Comparison of ENCODE assay signal across 9 cellular contexts in genomic region chr1:241485554-241485992, GRCh38. TPM values are rescaled to one million over a fixed set of nuclear protein-coding genes. Genes with fewer than 3 reads are reported as not detected.
DNase-seq lines count a peak whose midpoint lies in the region; ATAC-seq, FAIRE-seq and TF ChIP-seq lines count a peak whose summit lies in the region.
"Had no signal": no experiment of that assay in that cellular context is flagged by ENCODE, and none has a peak within 500 bp of the region (broad histone marks: within the 10 kb centered on the region; RNA-seq: fewer than 3 reads in every experiment).

No MANE protein-coding gene starts in this region.

- H3K27ac ChIP-seq in HCT116 (ENCODE audit: low read depth, low read length) (no peak overlapping the region), astrocyte (ENCODE audit: low read depth, low read length) (no peak overlapping the region), small intestine (ENCODE audit: low read depth in 1 of 2, low read length in 1 of 2) (no peak overlapping the region)

- RAD21 ChIA-PET in HCT116 (lab: Charles Lee; ENCODE audit: low non-redundant PET in 1 of 2, low total read pairs in 2 of 2, uncharacterized antibody in 2 of 2, unreplicated experiment in 2 of 2): no interaction called here

- 71 to 79% (median 74%) methylated on average over 4 of the region's 4 CpGs for WGBS in small intestine, 3 donors

- H3K36me3 Mint-ChIP-seq in activated T-cell treated with anti-CD3 and anti-CD28 coated beads, Interleukin-2, amount 50 U/mL, for 4 hours (ENCODE audit: insufficient read depth): no peaks in the 10 kb centered on the region
- no peaks in the 10 kb centered on the region for H3K36me3 Mint-ChIP-seq in astrocyte (ENCODE audit: low read depth, unreplicated experiment)
- no peaks in the 10 kb centered on the region for H3K36me3 Mint-ChIP-seq in activated CD8-positive, alpha-beta memory T cell treated with anti-CD3 and anti-CD28 coated beads, Interleukin-2, amount 10 ng/mL, durations not matched to agents 7 days and 5 days

- POLR2A ChIA-PET in HCT116 (lab: Charles Lee): no interaction called here

- no peak overlapping the region for H2AFZ ChIP-seq in HCT116 (ENCODE audit: low read depth, low read length, poor library complexity, severe bottlenecking)
- no peak overlapping the region for H2AFZ ChIP-seq in astrocyte (ENCODE audit: low read depth, low read length)

- intact Hi-C loops in HCT116 (cut with micrococcal nuclease): loop anchor here (1.0 kb wide), 2 partner anchors 597 to 753 kb away; no protein-coding TSS in a partner anchor

- H3K27ac Mint-ChIP-seq in astrocyte (ENCODE audit: unreplicated experiment): no peak overlapping the region
- H3K27ac Mint-ChIP-seq in activated CD8-positive, alpha-beta memory T cell treated with anti-CD3 and anti-CD28 coated beads, Interleukin-2, amount 10 ng/mL, durations not matched to agents 7 days and 5 days: no peak overlapping the region

- no peak for FAIRE-seq in astrocyte (lab: Jason Lieb, UNC)
- no peak for FAIRE-seq in small intestine (lab: Jason Lieb, UNC)

- no peaks in the 10 kb centered on the region for H3K9me3 Mint-ChIP-seq in activated T-cell treated with anti-CD3 and anti-CD28 coated beads, Interleukin-2, amount 50 U/mL, for 4 hours
- no peaks in the 10 kb centered on the region for H3K9me3 Mint-ChIP-seq in astrocyte (ENCODE audit: unreplicated experiment)
- no peaks in the 10 kb centered on the region for H3K9me3 Mint-ChIP-seq in activated CD8-positive, alpha-beta memory T cell treated with anti-CD3 and anti-CD28 coated beads, Interleukin-2, amount 10 ng/mL, durations not matched to agents 7 days and 5 days (ENCODE audit: low read depth)
- H3K9me3 Mint-ChIP-seq: central memory CD8-positive, alpha-beta T cell had no signal

- H3K9me3 ChIP-seq in HCT116 (ENCODE audit: control insufficient read depth in 1 of 2, insufficient read depth in 1 of 2, low read depth in 1 of 2, low read length in 2 of 2) (no peaks in the 10 kb centered on the region), astrocyte (ENCODE audit: insufficient read depth, low read depth, low read length) (no peaks in the 10 kb centered on the region), small intestine (ENCODE audit: control insufficient read depth, low read depth) (no peaks in the 10 kb centered on the region)

- H3K27me3 Mint-ChIP-seq in activated T-cell treated with anti-CD3 and anti-CD28 coated beads, Interleukin-2, amount 50 U/mL, for 4 hours (ENCODE audit: low read depth): peaks cover 1% of the 10 kb centered on the region
- H3K27me3 Mint-ChIP-seq in astrocyte (ENCODE audit: low read depth, unreplicated experiment): no peaks in the 10 kb centered on the region
- H3K27me3 Mint-ChIP-seq in activated CD8-positive, alpha-beta memory T cell treated with anti-CD3 and anti-CD28 coated beads, Interleukin-2, amount 10 ng/mL, durations not matched to agents 7 days and 5 days: no peaks in the 10 kb centered on the region

- no peak for TF ChIP-seq POLR2A in HCT116 (IDR thresholded peaks at IDR 0.05; ENCODE audit: borderline replicate concordance, extremely low read depth, insufficient read depth, insufficient read length)

- peaks cover 2% of the 10 kb centered on the region for H3K4me1 Mint-ChIP-seq in activated T-cell treated with anti-CD3 and anti-CD28 coated beads, Interleukin-2, amount 50 U/mL, for 4 hours (ENCODE audit: low read depth)
- peaks cover 11% of the 10 kb centered on the region for H3K4me1 Mint-ChIP-seq in astrocyte (ENCODE audit: low read depth, unreplicated experiment)
- H3K4me1 Mint-ChIP-seq in activated CD8-positive, alpha-beta memory T cell treated with anti-CD3 and anti-CD28 coated beads, Interleukin-2, amount 10 ng/mL, durations not matched to agents 7 days and 5 days: no peaks in the 10 kb centered on the region
- H3K4me1 Mint-ChIP-seq: central memory CD8-positive, alpha-beta T cell had no signal

- no peaks in the 10 kb centered on the region for H3K27me3 ChIP-seq in HCT116 (ENCODE audit: insufficient read depth, low read length)
- no peaks in the 10 kb centered on the region for H3K27me3 ChIP-seq in astrocyte (ENCODE audit: insufficient read depth, low read length)
- no peaks in the 10 kb centered on the region for H3K27me3 ChIP-seq in small intestine (ENCODE audit: control insufficient read depth in 2 of 2, insufficient read depth in 2 of 2, low read length in 2 of 2)

- no peak overlapping the region for H3K4me3 Mint-ChIP-seq in activated T-cell treated with anti-CD3 and anti-CD28 coated beads, Interleukin-2, amount 50 U/mL, for 4 hours
- H3K4me3 Mint-ChIP-seq in astrocyte (ENCODE audit: unreplicated experiment): no peak overlapping the region
- H3K4me3 Mint-ChIP-seq in activated CD8-positive, alpha-beta memory T cell treated with anti-CD3 and anti-CD28 coated beads, Interleukin-2, amount 10 ng/mL, durations not matched to agents 7 days and 5 days: no peak overlapping the region
- H3K4me3 Mint-ChIP-seq: central memory CD8-positive, alpha-beta T cell had no signal

- no peak overlapping the region for H3K9ac ChIP-seq in HCT116 (ENCODE audit: low read length)
- H3K9ac ChIP-seq in astrocyte (ENCODE audit: low read length): no peak overlapping the region

- peak; percentile 41; the same call in 1 of the 2 replicates for TF ChIP-seq RAD21 in HCT116 (IDR thresholded peaks at IDR 0.05; ENCODE audit: low read depth)

- no peaks in the 10 kb centered on the region for H3K9me2 ChIP-seq in HCT116 (ENCODE audit: insufficient read depth)

- no peak for DNase-seq in activated T-cell treated with anti-CD3 and anti-CD28 coated beads, Interleukin-2, amount 50 U/mL, for 4 hours
- no peak for DNase-seq in activated T-cell treated with anti-CD3 and anti-CD28 coated beads, Interleukin-2, amount 50 U/mL, for 48 hours
- peak; percentile 12 for DNase-seq in HCT116 (ENCODE audit: low read depth, low spot score)
- DNase-seq in M059J (ENCODE audit: low read depth): peak; percentile 36
- no peak for DNase-seq in astrocyte (ENCODE audit: low read depth)
- peak; percentile 13 for DNase-seq in small intestine
- no peak for DNase-seq in activated CD8-positive, alpha-beta memory T cell treated with anti-CD3 and anti-CD28 coated beads, Interleukin-2, amount 10 ng/mL, durations not matched to agents 7 days and 5 days
- DNase-seq in retina: no peak

- TF ChIP-seq CTCF in HCT116 (IDR thresholded peaks at IDR 0.05 in 2 of 3, conservative IDR thresholded peaks at IDR 0.05 in 1 of 3; ENCODE audit: borderline replicate concordance in 1 of 3, insufficient read depth in 1 of 3, low read depth in 2 of 3, low read length in 2 of 3): peak; percentile 15 to 61 (median 51); a peak in 4 of 6 replicates
- TF ChIP-seq CTCF in astrocyte (IDR thresholded peaks at IDR 0.05; ENCODE audit: insufficient read depth, low read depth, low read length): peak; percentile 57

- H3K4me2 ChIP-seq in HCT116 (ENCODE audit: low read length) (no peak overlapping the region), astrocyte (ENCODE audit: low read length) (no peak overlapping the region)

- no TSS peak for BruUV-seq in HCT116 (replicated peaks; lab: Mats Ljungman, UMichigan)

- ATAC-seq in activated T-cell treated with anti-CD3 and anti-CD28 coated beads, Interleukin-2, amount 50 U/mL, for 4 hours: peak; percentile 23 to 25
- ATAC-seq in HCT116: peak; percentile 74
- ATAC-seq in activated CD8-positive, alpha-beta memory T cell treated with anti-CD3 and anti-CD28 coated beads, Interleukin-2, amount 10 ng/mL, durations not matched to agents 7 days and 5 days: no peak

- H3K36me3 ChIP-seq in HCT116 (ENCODE audit: control insufficient read depth in 1 of 2, insufficient read depth in 2 of 2, low read length in 2 of 2) (no peaks in the 10 kb centered on the region), astrocyte (ENCODE audit: insufficient read depth, low read length) (no peaks in the 10 kb centered on the region), small intestine (ENCODE audit: control insufficient read depth in 2 of 2, insufficient read depth in 2 of 2, low read length in 2 of 2) (no peaks in the 10 kb centered on the region)

- H3K4me3 ChIP-seq in HCT116 (replicated peaks in 1 of 2; ENCODE audit: low read depth in 1 of 2, low read length in 2 of 2) (no peak overlapping the region), astrocyte (ENCODE audit: insufficient read depth, low read depth, low read length) (no peak overlapping the region), small intestine (ENCODE audit: low read depth in 1 of 2, low read length in 2 of 2) (no peak overlapping the region)

- H3K4me1 ChIP-seq in HCT116 (ENCODE audit: control insufficient read depth in 1 of 2, insufficient read depth in 2 of 2, low read length in 2 of 2): peaks cover 2 to 19% of the 10 kb centered on the region in 2 experiments; a peak in 3 of 4 replicates
- H3K4me1 ChIP-seq in astrocyte (ENCODE audit: insufficient read depth, low read length): peaks cover 2% of the 10 kb centered on the region
- H3K4me1 ChIP-seq in small intestine (ENCODE audit: control insufficient read depth in 2 of 2, insufficient read depth in 1 of 2, low read depth in 1 of 2, low read length in 1 of 2): no peaks in the 10 kb centered on the region

- H3K79me2 ChIP-seq in HCT116 (ENCODE audit: insufficient read depth, low read length) (no peaks in the 10 kb centered on the region), astrocyte (ENCODE audit: insufficient read depth, low read length) (no peaks in the 10 kb centered on the region)

- no peaks in the 10 kb centered on the region for H4K20me1 ChIP-seq in HCT116 (ENCODE audit: insufficient read depth)
- no peaks in the 10 kb centered on the region for H4K20me1 ChIP-seq in astrocyte (ENCODE audit: insufficient read depth, low read length)

- CTCF ChIA-PET in HCT116 (lab: Charles Lee): interaction anchor here (0.6 to 1.9 kb wide), 7 partner anchors 9 to 753 kb away, joined by 3 to 10 read pairs (median 4); partner anchors contain the start of gene FH
- CTCF ChIA-PET in activated CD8-positive, alpha-beta memory T cell treated with anti-CD3 and anti-CD28 coated beads, Interleukin-2, amount 10 ng/mL, durations not matched to agents 7 days and 5 days (lab: Charles Lee): interaction anchor here (0.7 to 2.0 kb wide), 4 partner anchors 12 to 1294 kb away, joined by 3 to 7 read pairs (median 5); no protein-coding TSS in a partner anchor

RNA-seq across cellular contexts. Expression of gene FH, which starts 34.0 kb away (rescaled TPM):
- total RNA-seq in activated T-cell treated with anti-CD3 and anti-CD28 coated beads, Interleukin-2, amount 50 U/mL, for 4 hours: 10 to 100 TPM; 76.7 to 85.7 (median 78.3) TPM
- total RNA-seq in HCT116 (2021; ENCODE audit: unreplicated experiment) (67.7 TPM), astrocyte (47.3 and 49.4 TPM in 2 replicates)
- 42.2 and 52.4 TPM in 2 replicates for polyA plus RNA-seq in HCT116 (2012)
- total RNA-seq in M059J (2014; rRNA removed; shearing (Covaris generic)): 147 and 156 TPM in 2 replicates
- polyA plus RNA-seq in small intestine: 100 to 1,000 TPM in 1 of 3 donors, 10 to 100 TPM in 2; 72.4 to 108 (median 84.6) TPM
- 10 to 100 TPM; 65.6 to 88.1 TPM for total RNA-seq in activated CD8-positive, alpha-beta memory T cell treated with anti-CD3 and anti-CD28 coated beads, Interleukin-2, amount 10 ng/mL, durations not matched to agents 7 days and 5 days

RNA-seq across cellular contexts. Expression of gene KMO, which starts 46.6 kb away (rescaled TPM):
- under 1 TPM; 0.34 to 0.91 (median 0.49) TPM for total RNA-seq in activated T-cell treated with anti-CD3 and anti-CD28 coated beads, Interleukin-2, amount 50 U/mL, for 4 hours
- total RNA-seq in HCT116 (2021; ENCODE audit: unreplicated experiment) (not detected), astrocyte (0.07 and 0.50 TPM in 2 replicates)
- polyA plus RNA-seq in HCT116 (2012): 0.03 and 0.10 TPM in 2 replicates
- 0.27 TPM in 1 of 2 replicates, not detected in the other for total RNA-seq in M059J (2014; rRNA removed; shearing (Covaris generic))
- polyA plus RNA-seq in small intestine: 1 to 10 TPM in 1 of 3 donors, under 1 TPM in 2; 0.45 to 3.2 (median 0.76) TPM
- total RNA-seq in activated CD8-positive, alpha-beta memory T cell treated with anti-CD3 and anti-CD28 coated beads, Interleukin-2, amount 10 ng/mL, durations not matched to agents 7 days and 5 days: not detected

Comparison
In these comparisons a context has a peak if more than half of its experiments do, and no peak if none do; other contexts are left out.
1. DNase-seq: peak in HCT116 (single experiment), M059J (single experiment) and small intestine (single experiment); none in activated T-cell treated with anti-CD3 and anti-CD28 coated beads, Interleukin-2, amount 50 U/mL, for 4 hours (single experiment), activated T-cell treated with anti-CD3 and anti-CD28 coated beads, Interleukin-2, amount 50 U/mL, for 48 hours (0 of 2), astrocyte (single experiment), activated CD8-positive, alpha-beta memory T cell treated with anti-CD3 and anti-CD28 coated beads, Interleukin-2, amount 10 ng/mL, durations not matched to agents 7 days and 5 days (single experiment) and retina (single experiment).